In genomic region chr10:79411546-79412495, GRCh38 we compare ENCODE assay signal across 21 cellular contexts. TPM values are rescaled to one million over a fixed set of nuclear protein-coding genes. Genes with fewer than 3 reads are reported as not detected.
DNase-seq lines count a peak whose midpoint lies in the region; ATAC-seq, FAIRE-seq and TF ChIP-seq lines count a peak whose summit lies in the region.
"Had no signal": no experiment of that assay in that cellular context is flagged by ENCODE, and none has a peak within 500 bp of the region (broad histone marks: within the 10 kb centered on the region; RNA-seq: fewer than 3 reads in every experiment).

No MANE protein-coding gene starts in this region.

- H3K27me3 ChIP-seq in BLaER1 (no peaks in the 10 kb centered on the region), psoas muscle (ENCODE audit: insufficient read depth in 3 of 3, low read length in 2 of 3) (no peaks in the 10 kb centered on the region), small intestine (ENCODE audit: control insufficient read depth in 2 of 2, insufficient read depth in 2 of 2, low read length in 2 of 2) (no peaks in the 10 kb centered on the region)
- H3K27me3 ChIP-seq: cardiac muscle cell, MG63, upper lobe of left lung had no signal

- H3K27ac ChIP-seq in BLaER1: no peak overlapping the region
- no peak overlapping the region for H3K27ac ChIP-seq in psoas muscle
- no peak overlapping the region for H3K27ac ChIP-seq in small intestine (ENCODE audit: low read depth in 1 of 2, low read length in 1 of 2)
- H3K27ac ChIP-seq: PC-9 had no signal

- H3K4me2 ChIP-seq in BLaER1: no peak overlapping the region
- H3K4me2 ChIP-seq: PC-9 had no signal

- H3K4me3 Mint-ChIP-seq in glutamatergic neuron (ENCODE audit: unreplicated experiment): no peak overlapping the region
- H3K4me3 Mint-ChIP-seq: activated CD4-positive, alpha-beta T cell treated with anti-CD3 and anti-CD28 coated beads for 36 hours; activated naive CD4-positive, alpha-beta T cell treated with anti-CD3 and anti-CD28 coated beads for 36 hours; activated T-cell treated with anti-CD3 and anti-CD28 coated beads, Interleukin-2, amount 50 U/mL, for 24 hours; CD4-positive, CD25-positive, alpha-beta regulatory T cell had no signal

- peak; percentile 44 for FAIRE-seq in HTR-8/SVneo (lab: Jason Lieb, UNC)
- no peak for FAIRE-seq in small intestine (lab: Jason Lieb, UNC)

- H3K4me1 ChIP-seq in BLaER1 (no peaks in the 10 kb centered on the region), psoas muscle (peaks cover 36% of the 10 kb centered on the region), small intestine (ENCODE audit: control insufficient read depth in 2 of 2, insufficient read depth in 1 of 2, low read depth in 1 of 2, low read length in 1 of 2) (no peaks in the 10 kb centered on the region)

- no peaks in the 10 kb centered on the region for H3K36me3 Mint-ChIP-seq in glutamatergic neuron (ENCODE audit: unreplicated experiment)
- H3K36me3 Mint-ChIP-seq: CD4-positive, CD25-positive, alpha-beta regulatory T cell had no signal

- peaks cover 2% of the 10 kb centered on the region for H3K9me3 Mint-ChIP-seq in glutamatergic neuron (ENCODE audit: unreplicated experiment)
- H3K9me3 Mint-ChIP-seq: activated naive CD4-positive, alpha-beta T cell treated with anti-CD3 and anti-CD28 coated beads for 36 hours; activated T-cell treated with anti-CD3 and anti-CD28 coated beads, Interleukin-2, amount 50 U/mL, for 24 hours; CD4-positive, CD25-positive, alpha-beta regulatory T cell had no signal

- intact Hi-C loops in psoas muscle (cut with DNase I): no loop called here

- TF ChIP-seq CTCF in glutamatergic neuron (IDR thresholded peaks at IDR 0.05; ENCODE audit: partially characterized antibody, unreplicated experiment) (no peak), psoas muscle (IDR thresholded peaks at IDR 0.05) (no peak)

- no peak overlapping the region; the same call in 1 of the 2 replicates for H3K9ac ChIP-seq in BLaER1

- WGBS in psoas muscle, 3 donors: 50 to 65% (median 51%) methylated on average over 22 of the region's 22 CpGs
- WGBS in small intestine, 3 donors: 75 to 93% (median 86%) methylated on average over 21 to 22 of the region's 22 CpGs

- peak overlapping the region; percentile 50; the same call in 1 of the 2 replicates for H3K4me3 ChIP-seq in BLaER1
- H3K4me3 ChIP-seq in psoas muscle: no peak overlapping the region
- H3K4me3 ChIP-seq in small intestine (ENCODE audit: low read depth in 1 of 2, low read length in 2 of 2): no peak overlapping the region
- H3K4me3 ChIP-seq: cardiac muscle cell, MG63, PC-9, upper lobe of left lung had no signal

- H4K20me1 ChIP-seq in BLaER1: no peaks in the 10 kb centered on the region

- DNase-seq in HTR-8/SVneo (ENCODE audit: insufficient read length, low spot score): no peak
- DNase-seq in glutamatergic neuron: peak; percentile 12
- peak; percentile 9 to 62 for DNase-seq in psoas muscle
- no peak for DNase-seq in activated naive CD4-positive, alpha-beta T cell treated with Interleukin-2 at 50 U/mL for 16 hours
- no peak for DNase-seq in small intestine
- no peak for DNase-seq in HK-2 (ENCODE audit: unreplicated experiment)
- DNase-seq: activated CD4-positive, alpha-beta T cell treated with anti-CD3 and anti-CD28 coated beads for 36 hours; activated CD8-positive, alpha-beta memory T cell treated with anti-CD3 and anti-CD28 coated beads for 24 hours; activated naive CD4-positive, alpha-beta T cell treated with anti-CD3 and anti-CD28 coated beads for 36 hours; activated T-cell treated with anti-CD3 and anti-CD28 coated beads, Interleukin-2, amount 50 U/mL, for 24 hours; amygdala; CD4-positive, CD25-positive, alpha-beta regulatory T cell; EL; MG63; NCI-H345; PC-9; stimulated activated CD8-positive, alpha-beta memory T cell treated with anti-CD3 and anti-CD28 coated beads, Interleukin-4, amount 100 ng/mL, for 48 hours; T-helper 1 cell; upper lobe of left lung had no signal

- no peaks in the 10 kb centered on the region for H3K36me3 ChIP-seq in BLaER1
- H3K36me3 ChIP-seq in psoas muscle (ENCODE audit: insufficient read depth in 1 of 2, low read depth in 1 of 2): peaks cover 0 to 29% of the 10 kb centered on the region in 2 donors
- no peaks in the 10 kb centered on the region for H3K36me3 ChIP-seq in small intestine (ENCODE audit: control insufficient read depth in 2 of 2, insufficient read depth in 2 of 2, low read length in 2 of 2)
- H3K36me3 ChIP-seq: cardiac muscle cell had no signal

- no peak overlapping the region for H3K27ac Mint-ChIP-seq in glutamatergic neuron (ENCODE audit: unreplicated experiment)
- H3K27ac Mint-ChIP-seq: activated CD4-positive, alpha-beta T cell treated with anti-CD3 and anti-CD28 coated beads for 36 hours; activated naive CD4-positive, alpha-beta T cell treated with anti-CD3 and anti-CD28 coated beads for 36 hours; activated T-cell treated with anti-CD3 and anti-CD28 coated beads, Interleukin-2, amount 50 U/mL, for 24 hours; CD4-positive, CD25-positive, alpha-beta regulatory T cell had no signal

- ATAC-seq in psoas muscle: no peak
- ATAC-seq: activated CD4-positive, alpha-beta T cell treated with anti-CD3 and anti-CD28 coated beads for 36 hours had no signal

- peaks cover 14% of the 10 kb centered on the region for H3K4me1 Mint-ChIP-seq in glutamatergic neuron (ENCODE audit: low read depth, unreplicated experiment)

- no peaks in the 10 kb centered on the region for H3K9me3 ChIP-seq in BLaER1
- H3K9me3 ChIP-seq in psoas muscle: no peaks in the 10 kb centered on the region
- no peaks in the 10 kb centered on the region for H3K9me3 ChIP-seq in small intestine (ENCODE audit: control insufficient read depth, low read depth)
- H3K9me3 ChIP-seq: MG63, upper lobe of left lung had no signal

- peaks cover 9% of the 10 kb centered on the region for H3K27me3 Mint-ChIP-seq in glutamatergic neuron (ENCODE audit: unreplicated experiment)
- H3K27me3 Mint-ChIP-seq: activated CD4-positive, alpha-beta T cell treated with anti-CD3 and anti-CD28 coated beads for 36 hours; activated T-cell treated with anti-CD3 and anti-CD28 coated beads, Interleukin-2, amount 50 U/mL, for 24 hours; CD4-positive, CD25-positive, alpha-beta regulatory T cell had no signal

RNA-seq across cellular contexts. Expression of gene ZCCHC24, which starts 33.6 kb away (rescaled TPM):
- total RNA-seq in glutamatergic neuron (ENCODE audit: unreplicated experiment) (3.0 TPM), psoas muscle (10 to 100 TPM; 31.6 to 64.7 (median 47.9) TPM)
- polyA plus RNA-seq in psoas muscle (100 to 1,000 TPM in 1 of 3 donors, 10 to 100 TPM in 2; 11.2 to 112 (median 36.2) TPM), small intestine (10 to 100 TPM in 2 of 3 donors, under 1 TPM in 1; 0.89 to 13.0 (median 10.5) TPM)

Comparison
In these comparisons a context has a peak if more than half of its experiments do, and no peak if none do; other contexts are left out.
1. DNase-seq: peak in glutamatergic neuron (single experiment) and psoas muscle (2 of 2); none in HTR-8/SVneo (single experiment), activated naive CD4-positive, alpha-beta T cell treated with Interleukin-2 at 50 U/mL for 16 hours (single experiment), small intestine (single experiment) and HK-2 (single experiment).